ENCODE assay signal across 15 cellular contexts in the genomic region with DNA sequence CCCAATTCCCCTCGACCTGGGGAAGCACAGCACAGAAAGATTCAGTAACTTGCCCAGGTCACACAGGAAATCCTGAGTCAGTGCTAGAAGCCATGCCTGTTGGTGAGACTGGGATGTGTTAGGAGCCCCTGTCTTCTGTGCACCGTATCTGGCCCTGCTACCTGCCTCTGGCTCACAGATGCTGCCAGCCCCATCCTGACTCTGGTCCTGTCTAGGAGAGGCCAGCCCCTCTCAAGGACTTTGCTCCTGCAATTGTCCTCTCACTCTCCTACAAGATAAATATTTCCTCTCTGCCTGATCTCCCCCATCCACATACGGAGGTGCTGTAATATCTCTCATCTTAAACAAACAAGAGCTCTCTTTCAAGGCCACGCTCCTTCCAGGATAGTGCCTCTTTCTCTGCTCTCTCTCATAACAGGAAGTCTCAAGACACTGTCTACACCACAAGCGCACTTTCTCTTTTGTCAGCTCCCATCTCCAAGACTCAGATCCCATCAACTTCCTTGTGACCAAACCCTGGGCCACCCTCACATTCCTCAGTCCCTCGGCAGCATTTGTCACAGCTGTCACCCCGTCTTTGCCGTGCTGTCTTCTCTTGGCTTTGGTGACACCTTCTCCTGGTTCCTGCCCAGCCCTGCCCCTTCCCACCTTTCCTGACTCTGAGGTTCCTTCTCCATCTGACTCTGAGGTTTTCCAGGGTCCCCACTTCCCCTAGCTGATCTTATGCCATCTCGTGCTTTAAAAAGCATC. TPM values are rescaled to one million over a fixed set of nuclear protein-coding genes. Genes with fewer than 3 reads are reported as not detected.
A peak's percentile ranks its signal among the peaks of the same experiment; 100 is the strongest.
DNase-seq lines count a peak whose midpoint lies in the region; ATAC-seq and TF ChIP-seq lines count a peak whose summit lies in the region.
"Had no signal": no experiment of that assay in that cellular context is flagged by ENCODE, and none has a peak within 500 bp of the region (broad histone marks: within the 10 kb centered on the region; RNA-seq: fewer than 3 reads in every experiment).

No MANE protein-coding gene starts in this region.

- intact Hi-C loops in activated CD8-positive, alpha-beta T cell treated with anti-CD3 and anti-CD28 coated beads for 36 hours (cut with micrococcal nuclease) = no loop called here
- intact Hi-C loops in body of pancreas (cut with DNase I) = no loop called here

- no peak overlapping the region for H3K27ac ChIP-seq in body of pancreas
- H3K27ac ChIP-seq: heart left ventricle, left ventricle myocardium inferior had no signal

- TF ChIP-seq POLR2A in body of pancreas (IDR thresholded peaks at IDR 0.05) = no peak

- H3K27ac Mint-ChIP-seq in activated CD8-positive, alpha-beta T cell treated with anti-CD3 and anti-CD28 coated beads, Interleukin-2, amount 10 ng/mL, durations not matched to agents 7 days and 5 days = peak overlapping the region; percentile 31
- no peak overlapping the region for H3K27ac Mint-ChIP-seq in activated CD8-positive, alpha-beta T cell treated with anti-CD3 and anti-CD28 coated beads for 36 hours
- H3K27ac Mint-ChIP-seq in naive thymus-derived CD8-positive, alpha-beta T cell = peak overlapping the region in 7 of 10 donors; percentile 1 to 55 (median 11)
- H3K27ac Mint-ChIP-seq: HFFc6 had no signal

- H3K27me3 Mint-ChIP-seq in activated CD8-positive, alpha-beta T cell treated with anti-CD3 and anti-CD28 coated beads, Interleukin-2, amount 10 ng/mL, durations not matched to agents 7 days and 5 days (ENCODE audit: low read depth) = peaks cover 2% of the 10 kb centered on the region
- no peaks in the 10 kb centered on the region for H3K27me3 Mint-ChIP-seq in activated CD8-positive, alpha-beta T cell treated with anti-CD3 and anti-CD28 coated beads for 36 hours
- H3K27me3 Mint-ChIP-seq in naive thymus-derived CD8-positive, alpha-beta T cell = peaks cover 0 to 14% (median 1%) of the 10 kb centered on the region in 5 donors

- no peaks in the 10 kb centered on the region for H3K9me3 ChIP-seq in body of pancreas
- H3K9me3 ChIP-seq: heart left ventricle, left ventricle myocardium inferior had no signal

- POLR2A ChIA-PET in activated CD8-positive, alpha-beta T cell treated with anti-CD3 and anti-CD28 coated beads, Interleukin-2, amount 10 ng/mL, durations not matched to agents 7 days and 5 days (lab: Charles Lee) = no interaction called here
- POLR2A ChIA-PET in activated CD8-positive, alpha-beta T cell treated with anti-CD3 and anti-CD28 coated beads for 36 hours (lab: Charles Lee) = no interaction called here
- POLR2A ChIA-PET in naive thymus-derived CD8-positive, alpha-beta T cell (lab: Charles Lee) = no interaction called here

- peaks cover 8% of the 10 kb centered on the region for H3K4me1 ChIP-seq in body of pancreas
- H3K4me1 ChIP-seq: heart left ventricle, left ventricle myocardium inferior had no signal

- CTCF ChIA-PET in activated CD8-positive, alpha-beta T cell treated with anti-CD3 and anti-CD28 coated beads, Interleukin-2, amount 10 ng/mL, durations not matched to agents 7 days and 5 days (lab: Charles Lee) = no interaction called here
- CTCF ChIA-PET in activated CD8-positive, alpha-beta T cell treated with anti-CD3 and anti-CD28 coated beads for 36 hours (lab: Charles Lee) = interaction anchor here (1.5 kb wide), 1 partner anchor 59 kb away, joined by 4 read pairs; no protein-coding TSS in a partner anchor

- WGBS in body of pancreas, 2 donors = 45 to 47% methylated on average over 8 to 9 of the region's 9 CpGs

- no peaks in the 10 kb centered on the region for H3K27me3 ChIP-seq in body of pancreas
- H3K27me3 ChIP-seq: heart left ventricle had no signal

- H3K9me3 Mint-ChIP-seq in activated CD8-positive, alpha-beta T cell treated with anti-CD3 and anti-CD28 coated beads, Interleukin-2, amount 10 ng/mL, durations not matched to agents 7 days and 5 days (ENCODE audit: insufficient read depth) = no peaks in the 10 kb centered on the region
- H3K9me3 Mint-ChIP-seq in activated CD8-positive, alpha-beta T cell treated with anti-CD3 and anti-CD28 coated beads for 36 hours = no peaks in the 10 kb centered on the region
- H3K9me3 Mint-ChIP-seq in naive thymus-derived CD8-positive, alpha-beta T cell = no peaks in the 10 kb centered on the region
- H3K9me3 Mint-ChIP-seq: HFFc6 had no signal

- no peak overlapping the region for H3K4me3 ChIP-seq in body of pancreas
- H3K4me3 ChIP-seq: heart left ventricle, left ventricle myocardium inferior had no signal

- TF ChIP-seq CTCF in activated CD8-positive, alpha-beta T cell treated with anti-CD3 and anti-CD28 coated beads for 36 hours (IDR thresholded peaks at IDR 0.05) = no peak
- no peak for TF ChIP-seq CTCF in body of pancreas (IDR thresholded peaks at IDR 0.05)

- ATAC-seq in activated CD8-positive, alpha-beta T cell treated with anti-CD3 and anti-CD28 coated beads, Interleukin-2, amount 10 ng/mL, durations not matched to agents 7 days and 5 days = no peak
- ATAC-seq in activated CD8-positive, alpha-beta T cell treated with anti-CD3 and anti-CD28 coated beads for 36 hours = no peak
- no peak for ATAC-seq in naive thymus-derived CD8-positive, alpha-beta T cell
- ATAC-seq in body of pancreas (no peak), HG02678 (IDR thresholded peaks at IDR 0.05; ENCODE audit: unreplicated experiment) (no peak), HG03095 (IDR thresholded peaks at IDR 0.05; ENCODE audit: unreplicated experiment) (no peak)
- ATAC-seq: heart left ventricle had no signal

- no peaks in the 10 kb centered on the region for H3K36me3 ChIP-seq in body of pancreas (replicated peaks in 1 of 2; ENCODE audit: insufficient read depth in 1 of 2, low read depth in 2 of 2)
- H3K36me3 ChIP-seq: heart left ventricle, left ventricle myocardium inferior had no signal

- H3K36me3 Mint-ChIP-seq in activated CD8-positive, alpha-beta T cell treated with anti-CD3 and anti-CD28 coated beads, Interleukin-2, amount 10 ng/mL, durations not matched to agents 7 days and 5 days (ENCODE audit: low read depth) = no peaks in the 10 kb centered on the region
- H3K36me3 Mint-ChIP-seq in activated CD8-positive, alpha-beta T cell treated with anti-CD3 and anti-CD28 coated beads for 36 hours (ENCODE audit: low read depth) = no peaks in the 10 kb centered on the region
- no peaks in the 10 kb centered on the region for H3K36me3 Mint-ChIP-seq in naive thymus-derived CD8-positive, alpha-beta T cell

- DNase-seq in activated CD8-positive, alpha-beta T cell treated with anti-CD3 and anti-CD28 coated beads, Interleukin-2, amount 10 ng/mL, durations not matched to agents 7 days and 5 days = no peak
- DNase-seq in activated CD8-positive, alpha-beta T cell treated with anti-CD3 and anti-CD28 coated beads for 36 hours = no peak
- DNase-seq in HuH-7 (ENCODE audit: low spot score) (peak; percentile 53), amniotic epithelial cell (ENCODE audit: low read depth) (peak; percentile 71), body of pancreas (no peak)
- DNase-seq in naive thymus-derived CD8-positive, alpha-beta T cell = peak in 1 of 10 donors; percentile 23
- DNase-seq: heart left ventricle; HFFc6; KG1; left ventricle myocardium inferior; stimulated activated CD4-positive, alpha-beta T cell treated with anti-CD3 and anti-CD28 coated beads, Interleukin-1b, Interleukin-23, amount 100 ng/mL, for 48 hours; T-helper 9 cell had no signal

- peaks cover 13% of the 10 kb centered on the region for H3K4me1 Mint-ChIP-seq in activated CD8-positive, alpha-beta T cell treated with anti-CD3 and anti-CD28 coated beads, Interleukin-2, amount 10 ng/mL, durations not matched to agents 7 days and 5 days (ENCODE audit: low read depth)
- peaks cover 6% of the 10 kb centered on the region for H3K4me1 Mint-ChIP-seq in activated CD8-positive, alpha-beta T cell treated with anti-CD3 and anti-CD28 coated beads for 36 hours (ENCODE audit: low read depth)
- H3K4me1 Mint-ChIP-seq in naive thymus-derived CD8-positive, alpha-beta T cell = peaks cover 6 to 17% (median 7%) of the 10 kb centered on the region in 4 donors

- no peak overlapping the region for H3K4me3 Mint-ChIP-seq in activated CD8-positive, alpha-beta T cell treated with anti-CD3 and anti-CD28 coated beads, Interleukin-2, amount 10 ng/mL, durations not matched to agents 7 days and 5 days
- H3K4me3 Mint-ChIP-seq in activated CD8-positive, alpha-beta T cell treated with anti-CD3 and anti-CD28 coated beads for 36 hours = no peak overlapping the region
- H3K4me3 Mint-ChIP-seq in naive thymus-derived CD8-positive, alpha-beta T cell = peak overlapping the region in 1 of 10 donors; percentile 48
- H3K4me3 Mint-ChIP-seq: HFFc6 had no signal

RNA-seq across cellular contexts. Expression of a gene that starts 1.9 kb away (rescaled TPM):
- total RNA-seq in activated CD8-positive, alpha-beta T cell treated with anti-CD3 and anti-CD28 coated beads, Interleukin-2, amount 10 ng/mL, durations not matched to agents 7 days and 5 days = not detected
- total RNA-seq in activated CD8-positive, alpha-beta T cell treated with anti-CD3 and anti-CD28 coated beads for 36 hours = not detected
- total RNA-seq in naive thymus-derived CD8-positive, alpha-beta T cell = not detected
- polyA plus RNA-seq in naive thymus-derived CD8-positive, alpha-beta T cell = not detected
- total RNA-seq in body of pancreas = 1 to 10 TPM in 1 of 2 donors, not detected in 1; 1.8 TPM
- total RNA-seq: endothelial cell of umbilical vein, heart left ventricle, left ventricle myocardium inferior had no signal
- polyA plus RNA-seq: endothelial cell of umbilical vein had no signal

RNA-seq across cellular contexts. Expression of a gene that starts 30.8 kb away (rescaled TPM):
- not detected for total RNA-seq in activated CD8-positive, alpha-beta T cell treated with anti-CD3 and anti-CD28 coated beads, Interleukin-2, amount 10 ng/mL, durations not matched to agents 7 days and 5 days
- total RNA-seq in activated CD8-positive, alpha-beta T cell treated with anti-CD3 and anti-CD28 coated beads for 36 hours = not detected
- not detected for total RNA-seq in naive thymus-derived CD8-positive, alpha-beta T cell
- not detected for polyA plus RNA-seq in naive thymus-derived CD8-positive, alpha-beta T cell
- under 1 TPM in 1 of 2 donors, not detected in 1; 0.52 TPM for total RNA-seq in body of pancreas
- total RNA-seq: endothelial cell of umbilical vein, heart left ventricle, HFFc6, left ventricle myocardium inferior had no signal
- polyA plus RNA-seq: endothelial cell of umbilical vein, heart left ventricle had no signal

Comparison
In these comparisons a context has a peak if more than half of its experiments do, and no peak if none do; other contexts are left out.
1. DNase-seq: peak in HuH-7 (single experiment) and amniotic epithelial cell (single experiment); none in activated CD8-positive, alpha-beta T cell treated with anti-CD3 and anti-CD28 coated beads, Interleukin-2, amount 10 ng/mL, durations not matched to agents 7 days and 5 days (single experiment), activated CD8-positive, alpha-beta T cell treated with anti-CD3 and anti-CD28 coated beads for 36 hours (single experiment) and body of pancreas (0 of 4).